Comparison of ENCODE assay signal across 21 cellular contexts in the genomic region with DNA sequence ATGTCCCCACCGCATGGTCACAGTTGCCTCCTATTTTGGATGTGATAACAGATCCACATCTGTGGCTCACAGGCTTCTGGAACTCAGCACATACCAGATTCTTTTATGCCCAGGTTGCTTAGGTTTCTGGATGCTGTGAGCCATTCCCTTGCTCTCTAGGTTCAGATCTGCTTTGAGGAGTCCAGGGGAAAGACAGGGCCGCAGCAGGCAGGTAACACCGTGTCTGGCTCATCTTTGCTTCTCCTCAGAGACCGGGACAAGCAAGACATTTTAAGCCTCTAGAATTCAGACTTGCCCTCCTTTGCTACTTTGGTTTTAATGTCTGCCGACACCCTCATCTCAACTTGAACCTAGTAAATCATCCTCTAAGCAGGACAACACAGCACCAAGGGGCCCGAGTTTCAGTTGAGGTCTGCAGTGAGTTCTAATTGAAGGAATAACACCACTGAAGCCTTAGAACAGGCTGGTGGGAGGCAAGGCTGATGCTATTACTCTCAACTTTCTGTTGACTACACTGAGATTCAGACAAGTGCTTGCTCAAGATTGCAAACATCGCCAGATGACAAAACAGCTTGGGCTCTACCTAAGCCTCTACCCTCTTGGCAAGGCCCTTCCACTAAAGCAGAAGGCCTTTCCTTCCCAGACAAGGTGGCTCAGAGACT. TPM values are rescaled to one million over a fixed set of nuclear protein-coding genes. Genes with fewer than 3 reads are reported as not detected.
DNase-seq lines count a peak whose midpoint lies in the region; ATAC-seq and TF ChIP-seq lines count a peak whose summit lies in the region.
"Had no signal": no experiment of that assay in that cellular context is flagged by ENCODE, and none has a peak within 500 bp of the region (broad histone marks: within the 10 kb centered on the region; RNA-seq: fewer than 3 reads in every experiment).

No MANE protein-coding gene starts in this region.

- no peak for TF ChIP-seq EP300 in SK-N-SH (IDR thresholded peaks at IDR 0.05; ENCODE audit: borderline replicate concordance in 1 of 2, low read depth in 1 of 2, low read length in 1 of 2)

- H3K23ac ChIP-seq in mesenchymal stem cell (ENCODE audit: low read length in 2 of 2): no peak overlapping the region

- H3K9me3 ChIP-seq in SK-N-SH (no peaks in the 10 kb centered on the region), mesenchymal stem cell (ENCODE audit: control insufficient read depth, low read length) (no peaks in the 10 kb centered on the region)

- H3K14ac ChIP-seq in mesenchymal stem cell (ENCODE audit: low read length in 2 of 2): no peak overlapping the region

- H3K4me2 ChIP-seq in KMS-11: peak overlapping the region; percentile 21; the same call in 1 of the 2 replicates
- H3K4me2 ChIP-seq in SK-N-SH: no peak overlapping the region
- H3K4me2 ChIP-seq in mesenchymal stem cell (ENCODE audit: low read length, poor library complexity, severe bottlenecking): no peak overlapping the region
- H3K4me2 ChIP-seq: hepatocyte had no signal

- H3K36me3 ChIP-seq in KMS-11 (ENCODE audit: insufficient read depth): no peaks in the 10 kb centered on the region
- no peaks in the 10 kb centered on the region for H3K36me3 ChIP-seq in SK-N-SH (replicated peaks in 1 of 2; ENCODE audit: control insufficient read depth in 1 of 2, insufficient read depth in 2 of 2, low read length in 1 of 2)
- no peaks in the 10 kb centered on the region for H3K36me3 ChIP-seq in mesenchymal stem cell (ENCODE audit: control insufficient read depth in 1 of 2, insufficient read depth in 2 of 2, low read depth in 1 of 2, low read length in 2 of 2)

- no peaks in the 10 kb centered on the region for H3K9me2 ChIP-seq in SK-N-SH

- H3F3A ChIP-seq in SK-N-SH (replicated peaks; ENCODE audit: insufficient read depth): no peaks in the 10 kb centered on the region

- DNase-seq in NCI-H2171 treated with DMSO at 0.1 percent for 48 hours (lab: John Stamatoyannopoulos, UW) (peak; percentile 33), NCI-H2171 (lab: John Stamatoyannopoulos, UW) (no peak), SK-N-SH (no peak), mesenchymal stem cell (no peak), caudate nucleus (lab: John Stamatoyannopoulos, UW) (no peak)
- no peak for DNase-seq in natural killer cell treated with Interleukin-12 subunit alpha and Interleukin-12 subunit beta and Interleukin-15 and Interleukin-18, amount 100 ng/mL, for 72 hours (ENCODE audit: low spot score)
- DNase-seq: activated CD4-positive, CD25-positive, alpha-beta regulatory T cell treated with anti-CD3 and anti-CD28 coated beads, Interleukin-2, amount 50 U/mL, for 72 hours; activated gamma-delta T cell; activated T-cell treated with anti-CD3 and anti-CD28 coated beads, Interleukin-2, amount 50 U/mL, for 1 hour; CD8-positive, alpha-beta memory T cell; effector CD8-positive, alpha-beta T cell; GDM1; stimulated activated CD4-positive, alpha-beta T cell treated with anti-CD3 and anti-CD28 coated beads, Interleukin-2, amount 100 ng/mL, for 48 hours had no signal

- no peak overlapping the region for H3K4ac ChIP-seq in mesenchymal stem cell (ENCODE audit: low read depth in 1 of 2, low read length in 2 of 2)

- no peak overlapping the region for H3K18ac ChIP-seq in mesenchymal stem cell (ENCODE audit: low read depth in 1 of 2, low read length in 2 of 2)

- no peak overlapping the region for H4K8ac ChIP-seq in mesenchymal stem cell (ENCODE audit: low read length)

- H2BK5ac ChIP-seq in mesenchymal stem cell (ENCODE audit: low read depth, low read length, poor library complexity, severe bottlenecking): no peak overlapping the region

- H3K4me1 ChIP-seq in KMS-11 (ENCODE audit: low read depth, poor library complexity, severe bottlenecking) (peaks cover 10% of the 10 kb centered on the region), SK-N-SH (ENCODE audit: control insufficient read depth in 1 of 2, insufficient read depth in 2 of 2, low read depth in 1 of 2, low read length in 1 of 2) (no peaks in the 10 kb centered on the region; a peak in 1 of 4 replicates), mesenchymal stem cell (ENCODE audit: control insufficient read depth, insufficient read depth, low read depth, low read length) (no peaks in the 10 kb centered on the region)

- H3K27me3 Mint-ChIP-seq in natural killer cell treated with Interleukin-12 subunit alpha and Interleukin-12 subunit beta and Interleukin-15 and Interleukin-18, amount 100 ng/mL, for 72 hours: peaks cover 0 to 4% of the 10 kb centered on the region in 2 donors

- CTCF ChIA-PET in SK-N-SH (lab: Yijun Ruan, JAX): interaction anchor here (0.6 to 1.1 kb wide), 2 partner anchors 12 to 240 kb away, joined by 3 read pairs; no protein-coding TSS in a partner anchor

- no peak for TF ChIP-seq RAD21 in SK-N-SH (IDR thresholded peaks at IDR 0.05; ENCODE audit: low read length)

- WGBS in SK-N-SH (ENCODE audit: low lambda C conversion rate): 45% methylated on average over 6 of the region's 7 CpGs
- 83% methylated on average over 7 of the region's 7 CpGs for WGBS in mesenchymal stem cell

- H3K4me1 Mint-ChIP-seq in natural killer cell treated with Interleukin-12 subunit alpha and Interleukin-12 subunit beta and Interleukin-15 and Interleukin-18, amount 100 ng/mL, for 72 hours (ENCODE audit: low read depth in 2 of 2): no peaks in the 10 kb centered on the region

- H3K79me2 ChIP-seq in KMS-11 (ENCODE audit: insufficient read depth, low read depth) (no peaks in the 10 kb centered on the region), SK-N-SH (ENCODE audit: insufficient read depth) (no peaks in the 10 kb centered on the region)
- H3K79me2 ChIP-seq: hepatocyte had no signal

- no peak overlapping the region for H3K27ac Mint-ChIP-seq in natural killer cell treated with Interleukin-12 subunit alpha and Interleukin-12 subunit beta and Interleukin-15 and Interleukin-18, amount 100 ng/mL, for 72 hours
- H3K27ac Mint-ChIP-seq: activated CD8-positive, alpha-beta T cell treated with anti-CD3 and anti-CD28 coated beads, Interleukin-2, amount 10 ng/mL, durations not matched to agents 7 days and 5 days; naive thymus-derived CD4-positive, alpha-beta T cell; stimulated activated effector memory CD8-positive, alpha-beta T cell treated with anti-CD3 and anti-CD28 coated beads, Interleukin-12 subunit alpha, Interleukin-12 subunit beta, amount 100 ng/mL, for 72 hours had no signal

- no peak overlapping the region for H2BK12ac ChIP-seq in mesenchymal stem cell (ENCODE audit: low read length in 2 of 2)

- no peak overlapping the region for H2BK15ac ChIP-seq in mesenchymal stem cell (ENCODE audit: low read depth, poor library complexity, severe bottlenecking)

- H3K27me3 ChIP-seq in KMS-11 (ENCODE audit: insufficient read depth, low read depth) (no peaks in the 10 kb centered on the region), SK-N-SH (ENCODE audit: insufficient read depth) (no peaks in the 10 kb centered on the region), mesenchymal stem cell (ENCODE audit: control insufficient read depth in 1 of 2, insufficient read depth in 1 of 2, low read length in 2 of 2) (no peaks in the 10 kb centered on the region)
- H3K27me3 ChIP-seq: hepatocyte had no signal

- ATAC-seq in natural killer cell treated with Interleukin-12 subunit alpha and Interleukin-12 subunit beta and Interleukin-15 and Interleukin-18, amount 100 ng/mL, for 72 hours: no peak
- no peak for ATAC-seq in GM21447 (IDR thresholded peaks at IDR 0.05; ENCODE audit: unreplicated experiment)
- ATAC-seq: activated CD8-positive, alpha-beta T cell treated with anti-CD3 and anti-CD28 coated beads, Interleukin-2, amount 10 ng/mL, durations not matched to agents 7 days and 5 days; Right ventricle myocardium inferior had no signal

- no peaks in the 10 kb centered on the region for H3K79me1 ChIP-seq in mesenchymal stem cell (replicated peaks; ENCODE audit: low read length, poor library complexity, severe bottlenecking)

- H3K27ac ChIP-seq in KMS-11 (no peak overlapping the region), SK-N-SH (ENCODE audit: low read depth in 2 of 2, low read length in 1 of 2) (no peak overlapping the region), mesenchymal stem cell (ENCODE audit: low read length, poor library complexity, severe bottlenecking) (no peak overlapping the region), caudate nucleus (ENCODE audit: low read depth, low read length) (no peak overlapping the region)
- H3K27ac ChIP-seq: 22Rv1, hepatocyte had no signal

- H4K20me1 ChIP-seq in KMS-11 (ENCODE audit: insufficient read depth): no peaks in the 10 kb centered on the region
- H4K20me1 ChIP-seq in SK-N-SH (ENCODE audit: insufficient read depth): no peaks in the 10 kb centered on the region

- H3K4me3 Mint-ChIP-seq in natural killer cell treated with Interleukin-12 subunit alpha and Interleukin-12 subunit beta and Interleukin-15 and Interleukin-18, amount 100 ng/mL, for 72 hours: no peak overlapping the region
- H3K4me3 Mint-ChIP-seq: activated CD8-positive, alpha-beta T cell treated with anti-CD3 and anti-CD28 coated beads, Interleukin-2, amount 10 ng/mL, durations not matched to agents 7 days and 5 days; CD8-positive, alpha-beta memory T cell; naive thymus-derived CD4-positive, alpha-beta T cell; stimulated activated effector memory CD8-positive, alpha-beta T cell treated with anti-CD3 and anti-CD28 coated beads, Interleukin-12 subunit alpha, Interleukin-12 subunit beta, amount 100 ng/mL, for 72 hours had no signal

- H3K9ac ChIP-seq in KMS-11: no peak overlapping the region
- H3K9ac ChIP-seq in SK-N-SH: no peak overlapping the region
- H3K9ac ChIP-seq in mesenchymal stem cell (ENCODE audit: low read length): peak overlapping the region; percentile 38

- H3K36me3 Mint-ChIP-seq in natural killer cell treated with Interleukin-12 subunit alpha and Interleukin-12 subunit beta and Interleukin-15 and Interleukin-18, amount 100 ng/mL, for 72 hours: no peaks in the 10 kb centered on the region
- H3K36me3 Mint-ChIP-seq: naive thymus-derived CD4-positive, alpha-beta T cell; stimulated activated effector memory CD8-positive, alpha-beta T cell treated with anti-CD3 and anti-CD28 coated beads, Interleukin-12 subunit alpha, Interleukin-12 subunit beta, amount 100 ng/mL, for 72 hours had no signal

- H2AFZ ChIP-seq in KMS-11 (ENCODE audit: low read depth) (peak overlapping the region; percentile 31; the same call in 1 of the 2 replicates), SK-N-SH (ENCODE audit: low read depth) (peak overlapping the region; percentile 24), mesenchymal stem cell (ENCODE audit: low read depth, low read length) (no peak overlapping the region)
- H2AFZ ChIP-seq: hepatocyte had no signal

- no peaks in the 10 kb centered on the region for H3K9me3 Mint-ChIP-seq in natural killer cell treated with Interleukin-12 subunit alpha and Interleukin-12 subunit beta and Interleukin-15 and Interleukin-18, amount 100 ng/mL, for 72 hours
- H3K9me3 Mint-ChIP-seq: CD8-positive, alpha-beta memory T cell; naive thymus-derived CD4-positive, alpha-beta T cell; stimulated activated effector memory CD8-positive, alpha-beta T cell treated with anti-CD3 and anti-CD28 coated beads, Interleukin-12 subunit alpha, Interleukin-12 subunit beta, amount 100 ng/mL, for 72 hours had no signal

- H3K4me3 ChIP-seq in KMS-11 (IDR thresholded peaks at IDR 0.05; ENCODE audit: insufficient read depth, low read depth, low read length) (no peak overlapping the region), SK-N-SH (ENCODE audit: low read depth in 2 of 2, low read length in 1 of 2) (no peak overlapping the region), mesenchymal stem cell (ENCODE audit: insufficient read depth in 1 of 2, low read depth in 1 of 2, low read length in 2 of 2) (no peak overlapping the region)
- H3K4me3 ChIP-seq: hepatocyte had no signal

- no peak for TF ChIP-seq CTCF in KMS-11 (conservative IDR thresholded peaks at IDR 0.05; ENCODE audit: low read depth, low read length)
- TF ChIP-seq CTCF in SK-N-SH (IDR thresholded peaks at IDR 0.05): no peak

- H4K91ac ChIP-seq in mesenchymal stem cell (ENCODE audit: low read length): no peak overlapping the region

- POLR2A ChIA-PET in SK-N-SH (lab: Yijun Ruan, JAX): no interaction called here

- no peak overlapping the region for H2AK5ac ChIP-seq in mesenchymal stem cell (ENCODE audit: low read length, severe bottlenecking)

- no peak overlapping the region for H2BK120ac ChIP-seq in mesenchymal stem cell (ENCODE audit: low read depth, low read length)

RNA-seq across cellular contexts. Expression of a gene that starts 55.3 kb away (rescaled TPM):
- polyA plus RNA-seq in SK-N-SH (2012; rRNA removed): 16.9 and 21.5 TPM in 2 replicates
- polyA plus RNA-seq in SK-N-SH (2012; cell fraction: cytosol; rRNA removed): 17.7 and 37.8 TPM in 2 replicates
- polyA plus RNA-seq in SK-N-SH (2012; cell fraction: nucleus; rRNA removed): 60.1 and 67.7 TPM in 2 replicates
- 95.3 TPM for polyA plus RNA-seq in mesenchymal stem cell (2013, experiment 1 of 2)
- polyA plus RNA-seq in mesenchymal stem cell (2013, experiment 2 of 2): 102 TPM
- 100 to 1,000 TPM; 248 to 253 TPM for total RNA-seq in natural killer cell treated with Interleukin-12 subunit alpha and Interleukin-12 subunit beta and Interleukin-15 and Interleukin-18, amount 100 ng/mL, for 72 hours
